ENCODE assay signal across 8 cellular contexts in genomic region chr2:202171246-202171833, GRCh38.
DNase-seq lines count a peak whose midpoint lies in the region; ATAC-seq and TF ChIP-seq lines count a peak whose summit lies in the region.

No MANE protein-coding gene starts in this region.

- TF ChIP-seq CTCF in left ventricle myocardium inferior (IDR thresholded peaks at IDR 0.05; ENCODE audit: borderline replicate concordance), result no peak

- no peak overlapping the region for H3K9ac ChIP-seq in rectal smooth muscle tissue (ENCODE audit: low read length)

- no peaks in the 10 kb centered on the region for H3K36me3 ChIP-seq in left ventricle myocardium inferior
- H3K36me3 ChIP-seq in rectal smooth muscle tissue (ENCODE audit: control insufficient read depth, insufficient read depth, low read length), result no peaks in the 10 kb centered on the region

- POLR2A ChIA-PET in activated CD8-positive, alpha-beta T cell treated with anti-CD3 and anti-CD28 coated beads, Interleukin-2, amount 10 ng/mL, durations not matched to agents 7 days and 5 days (lab: Charles Lee), result no interaction called here

- H3K27ac ChIP-seq in left ventricle myocardium inferior (replicated peaks) (no peak overlapping the region), rectal smooth muscle tissue (ENCODE audit: low read depth, low read length) (peak overlapping the region; percentile 19)

- H3K9me3 ChIP-seq in left ventricle myocardium inferior (replicated peaks), result no peaks in the 10 kb centered on the region

- no peak overlapping the region for H3K4me3 Mint-ChIP-seq in activated CD8-positive, alpha-beta T cell treated with anti-CD3 and anti-CD28 coated beads, Interleukin-2, amount 10 ng/mL, durations not matched to agents 7 days and 5 days

- peak; percentile 15 for DNase-seq in GM19238 (ENCODE audit: insufficient read length, low spot score)
- no peak for DNase-seq in activated CD8-positive, alpha-beta T cell treated with anti-CD3 and anti-CD28 coated beads, Interleukin-2, amount 10 ng/mL, durations not matched to agents 7 days and 5 days
- no peak for DNase-seq in left ventricle myocardium inferior
- DNase-seq in CD1c-positive myeloid dendritic cell (ENCODE audit: extremely low spot score), result no peak
- no peak for DNase-seq in NOMO-1 treated with dmso at 0.1 percent for 144 hours (lab: John Stamatoyannopoulos, UW; ENCODE audit: unreplicated experiment)
- no peak for DNase-seq in NK-92 treated with Interleukin-12 subunit alpha and Interleukin-12 subunit beta, amount 100 ng/mL, for 24 hours (lab: John Stamatoyannopoulos, UW)
- no peak for DNase-seq in NCI-H774 (lab: John Stamatoyannopoulos, UW)

- CTCF ChIA-PET in activated CD8-positive, alpha-beta T cell treated with anti-CD3 and anti-CD28 coated beads, Interleukin-2, amount 10 ng/mL, durations not matched to agents 7 days and 5 days (lab: Charles Lee), result interaction anchor here (0.6 kb wide), 1 partner anchor 310 kb away, joined by 3 read pairs; no protein-coding TSS in a partner anchor

- H3K27me3 Mint-ChIP-seq in activated CD8-positive, alpha-beta T cell treated with anti-CD3 and anti-CD28 coated beads, Interleukin-2, amount 10 ng/mL, durations not matched to agents 7 days and 5 days (ENCODE audit: low read depth), result peaks cover 5% of the 10 kb centered on the region

- H3K4me1 ChIP-seq in left ventricle myocardium inferior (peaks cover 9% of the 10 kb centered on the region), rectal smooth muscle tissue (ENCODE audit: control insufficient read depth, insufficient read depth, low read length) (no peaks in the 10 kb centered on the region)

- H3K36me3 Mint-ChIP-seq in activated CD8-positive, alpha-beta T cell treated with anti-CD3 and anti-CD28 coated beads, Interleukin-2, amount 10 ng/mL, durations not matched to agents 7 days and 5 days (ENCODE audit: low read depth), result no peaks in the 10 kb centered on the region

- H3K4me1 Mint-ChIP-seq in activated CD8-positive, alpha-beta T cell treated with anti-CD3 and anti-CD28 coated beads, Interleukin-2, amount 10 ng/mL, durations not matched to agents 7 days and 5 days (ENCODE audit: low read depth), result peaks cover 13% of the 10 kb centered on the region

- peak overlapping the region; percentile 49 for H3K4me3 ChIP-seq in left ventricle myocardium inferior
- no peak overlapping the region for H3K4me3 ChIP-seq in rectal smooth muscle tissue (ENCODE audit: low read length)

- intact Hi-C loops in left ventricle myocardium inferior (cut with micrococcal nuclease), result no loop called here

- no peaks in the 10 kb centered on the region for H3K9me3 Mint-ChIP-seq in activated CD8-positive, alpha-beta T cell treated with anti-CD3 and anti-CD28 coated beads, Interleukin-2, amount 10 ng/mL, durations not matched to agents 7 days and 5 days (ENCODE audit: insufficient read depth)

- ATAC-seq in activated CD8-positive, alpha-beta T cell treated with anti-CD3 and anti-CD28 coated beads, Interleukin-2, amount 10 ng/mL, durations not matched to agents 7 days and 5 days, result peak; percentile 33

- H3K27me3 ChIP-seq in left ventricle myocardium inferior (ENCODE audit: low read depth), result no peaks in the 10 kb centered on the region
- no peaks in the 10 kb centered on the region for H3K27me3 ChIP-seq in rectal smooth muscle tissue (ENCODE audit: control insufficient read depth, insufficient read depth, low read length)

- no peak overlapping the region for H3K27ac Mint-ChIP-seq in activated CD8-positive, alpha-beta T cell treated with anti-CD3 and anti-CD28 coated beads, Interleukin-2, amount 10 ng/mL, durations not matched to agents 7 days and 5 days
